Comparison of ENCODE assay signal across 8 cellular contexts in genomic region chr11:57751676-57752253, GRCh38. TPM values are rescaled to one million over a fixed set of nuclear protein-coding genes. Genes with fewer than 3 reads are reported as not detected.
DNase-seq lines count a peak whose midpoint lies in the region; ATAC-seq and TF ChIP-seq lines count a peak whose summit lies in the region.

Gene BTBD18, minus strand, starts transcription at chr11:57751819. Its CDS starts 631 bp downstream, at chr11:57751188.

- H3K27ac ChIP-seq in 22Rv1 (peak within 1 kb of the TSS; percentile 50), left lung (peak within 1 kb of the TSS in 1 of 2 donors; percentile 2)

- ATAC-seq in left lung, result peak; percentile 94

- no peak for DNase-seq in GM12864 (ENCODE audit: low read depth)
- DNase-seq in NCI-H460 (ENCODE audit: extremely low read depth, low read depth), result peak; percentile 52
- peak; percentile 81 to 92 for DNase-seq in T47D (ENCODE audit: low read depth in 1 of 2, low spot score in 1 of 2)
- no peak for DNase-seq in left lung
- DNase-seq in activated gamma-delta T cell (lab: John Stamatoyannopoulos, UW), result no peak
- DNase-seq in stimulated activated CD4-positive, alpha-beta T cell treated with anti-CD3 and anti-CD28 coated beads, Interleukin-2, amount 100 ng/mL, for 48 hours, result no peak
- DNase-seq in C1 segment of cervical spinal cord (lab: John Stamatoyannopoulos, UW), result no peak

- H3K4me3 ChIP-seq in GM12864 (ENCODE audit: low read depth, low read length), result no peak within 1 kb of the TSS
- H3K4me3 ChIP-seq in left lung, result no peak within 1 kb of the TSS

- no peaks in the 10 kb centered on the region for H3K36me3 ChIP-seq in left lung

- no peaks in the 10 kb centered on the region for H3K27me3 ChIP-seq in left lung

- in situ Hi-C loops in T47D (cut with HindIII; ENCODE audit: low pct_unique_long_range_greater_than_20kb, low sequenced_read_pairs), result no loop called here

- TF ChIP-seq CTCF in 22Rv1 (IDR thresholded peaks at IDR 0.05) (peak; percentile 83), GM12864 (IDR thresholded peaks at IDR 0.05; ENCODE audit: low read depth, low read length, missing control alignments) (peak; percentile 36), left lung (IDR thresholded peaks at IDR 0.05) (peak; percentile 52 to 53)

- H3K9me3 ChIP-seq in left lung, result no peaks in the 10 kb centered on the region

- peaks cover 0 to 7% of the 10 kb centered on the region in 2 donors for H3K4me1 ChIP-seq in left lung

- intact Hi-C loops in left lung (cut with DNase I), result loop anchor here in 1 of 2 donors (5.0 kb wide), 1 partner anchor 46 kb away; no protein-coding TSS in a partner anchor

RNA-seq across cellular contexts. Expression of gene BTBD18, which starts in this region (rescaled TPM):
- total RNA-seq in NCI-H460 (2014; rRNA removed; shearing (Covaris generic)), result not detected in 2 replicates
- polyA plus RNA-seq in NCI-H460 (2014; cell fraction: nucleus; rRNA removed), result not detected in 2 replicates
- not detected for total RNA-seq in left lung

Comparison
In these comparisons a context has a peak if more than half of its experiments do, and no peak if none do; other contexts are left out.
1. Peak in DNase-seq in NCI-H460; RNA of the gene not detected or under 1 TPM.
2. Peak in ATAC-seq in left lung; RNA of the gene not detected or under 1 TPM.
3. DNase-seq: peak in T47D (2 of 2); none in GM12864 (single experiment), left lung (0 of 2), activated gamma-delta T cell (single experiment), stimulated activated CD4-positive, alpha-beta T cell treated with anti-CD3 and anti-CD28 coated beads, Interleukin-2, amount 100 ng/mL, for 48 hours (0 of 2) and C1 segment of cervical spinal cord (0 of 14).
4. Peak in every context shown above with its lines, with median percentiles within 50 percentile points of each other: CTCF ChIP-seq.